ENCODE assay signal across 27 cellular contexts in the genomic region with DNA sequence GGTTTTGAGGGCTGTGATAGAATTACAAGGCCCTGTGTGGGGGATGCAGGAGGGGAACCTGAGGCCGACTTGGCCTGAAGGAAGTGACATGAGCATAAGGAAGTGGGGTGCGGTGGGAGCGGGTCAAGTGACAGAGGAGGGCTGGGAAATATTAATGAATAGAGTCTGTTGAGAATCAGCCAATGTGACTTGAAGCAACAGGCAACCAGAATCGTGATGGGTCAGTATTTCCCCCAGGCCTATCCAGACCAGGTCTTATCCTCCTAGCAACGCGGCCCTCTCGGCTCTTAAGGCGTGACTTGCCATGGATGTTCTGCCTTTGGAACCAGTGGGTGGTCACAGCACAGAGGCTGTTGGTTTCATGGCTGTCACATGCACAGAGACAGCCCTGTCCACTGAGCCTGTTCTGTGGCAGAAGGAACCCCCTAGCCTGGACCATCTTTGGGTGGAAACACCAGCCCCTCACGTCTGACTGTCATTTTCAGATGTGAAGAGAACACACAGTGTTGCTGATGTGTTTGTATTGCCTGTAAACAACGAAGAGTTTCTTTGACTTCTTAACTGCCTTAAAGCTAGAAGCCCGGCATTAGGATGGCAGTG.
"Had no signal": no experiment of that assay in that cellular context is flagged by ENCODE, and none has a peak within 500 bp of the region (broad histone marks: within the 10 kb centered on the region; RNA-seq: fewer than 3 reads in every experiment).

No MANE protein-coding gene starts in this region.

- H3K27ac ChIP-seq: adrenal gland, body of pancreas, epithelial cell of prostate, WERI-Rb-1 had no signal

- H3K9me3 ChIP-seq: adrenal gland, body of pancreas had no signal

- ATAC-seq: activated CD4-positive, CD25-positive, alpha-beta regulatory T cell treated with anti-CD3 and anti-CD28 coated beads, Interleukin-2, amount 50 U/mL, for 24 hours; activated naive CD8-positive, alpha-beta T cell treated with anti-CD3 and anti-CD28 coated beads, Interleukin-2, amount 50 U/mL, for 24 hours; body of pancreas; T-helper 17 cell had no signal

- H3K27me3 ChIP-seq: adrenal gland, body of pancreas had no signal

- H3K4me1 ChIP-seq: adrenal gland, body of pancreas had no signal

- H3K36me3 Mint-ChIP-seq: activated naive CD4-positive, alpha-beta T cell treated with anti-CD3 and anti-CD28 coated beads, Interleukin-2, amount 50 U/mL, for 24 hours; activated naive CD8-positive, alpha-beta T cell treated with anti-CD3 and anti-CD28 coated beads for 36 hours had no signal

- H3K4me3 ChIP-seq: adrenal gland, body of pancreas had no signal

- H3K4me3 Mint-ChIP-seq: activated B cell treated with CpG ODN at 0.5 μM for 24 hours; activated CD4-positive, alpha-beta memory T cell treated with anti-CD3 and anti-CD28 coated beads, Interleukin-2, amount 10 ng/mL, durations not matched to agents 7 days and 5 days; activated naive CD4-positive, alpha-beta T cell treated with anti-CD3 and anti-CD28 coated beads for 36 hours; activated naive CD4-positive, alpha-beta T cell treated with anti-CD3 and anti-CD28 coated beads, Interleukin-2, amount 50 U/mL, for 24 hours; activated naive CD8-positive, alpha-beta T cell treated with anti-CD3 and anti-CD28 coated beads for 36 hours; activated naive CD8-positive, alpha-beta T cell treated with anti-CD3 and anti-CD28 coated beads, Interleukin-2, amount 50 U/mL, for 24 hours; activated T-cell treated with anti-CD3 and anti-CD28 coated beads, Interleukin-2, amount 50 U/mL, for 24 hours; T-helper 17 cell; T-helper 2 cell treated with Interferon-gamma antibody and Interleukin-4, amounts not matched to agents 5 μg/mL and 100 μg/mL, for 36 hours had no signal

- H3K27me3 Mint-ChIP-seq: activated CD4-positive, alpha-beta memory T cell treated with anti-CD3 and anti-CD28 coated beads, Interleukin-2, amount 10 ng/mL, durations not matched to agents 7 days and 5 days had no signal

- H3K36me3 ChIP-seq: adrenal gland, WERI-Rb-1 had no signal

- DNase-seq: activated B cell treated with CpG ODN at 0.5 μM for 24 hours; activated CD4-positive, alpha-beta memory T cell treated with anti-CD3 and anti-CD28 coated beads, Interleukin-2, amount 10 ng/mL, durations not matched to agents 7 days and 5 days; activated CD4-positive, alpha-beta T cell treated with anti-CD3 and anti-CD28 coated beads for 48 hours; activated CD4-positive, alpha-beta T cell treated with anti-CD3 and anti-CD28 coated beads, Interleukin-2, amount 50 U/mL, for 4 hours; activated CD8-positive, alpha-beta memory T cell treated with anti-CD3 and anti-CD28 coated beads, Interleukin-2, amount 50 U/mL, for 48 hours; activated effector memory CD4-positive, alpha-beta T cell treated with anti-CD3 and anti-CD28 coated beads, Interleukin-2, amount 50 U/mL, for 16 hours; activated naive CD4-positive, alpha-beta T cell treated with anti-CD3 and anti-CD28 coated beads for 36 hours; activated naive CD8-positive, alpha-beta T cell treated with anti-CD3 and anti-CD28 coated beads for 36 hours; activated naive CD8-positive, alpha-beta T cell treated with anti-CD3 and anti-CD28 coated beads, Interleukin-2, amount 50 U/mL, for 24 hours; activated T-cell treated with anti-CD3 and anti-CD28 coated beads for 4 hours; activated T-cell treated with anti-CD3 and anti-CD28 coated beads, Interleukin-2, amount 50 U/mL, for 24 hours; amygdala; aorta; body of pancreas; caudate nucleus; effector CD8-positive, alpha-beta T cell; foreskin fibroblast; T-helper 1 cell; T-helper 17 cell; T1000; WERI-Rb-1 had no signal

- H3K9me3 Mint-ChIP-seq: activated B cell treated with CpG ODN at 0.5 μM for 24 hours; activated CD4-positive, alpha-beta memory T cell treated with anti-CD3 and anti-CD28 coated beads, Interleukin-2, amount 10 ng/mL, durations not matched to agents 7 days and 5 days; activated naive CD4-positive, alpha-beta T cell treated with anti-CD3 and anti-CD28 coated beads for 36 hours; activated naive CD4-positive, alpha-beta T cell treated with anti-CD3 and anti-CD28 coated beads, Interleukin-2, amount 50 U/mL, for 24 hours; activated naive CD8-positive, alpha-beta T cell treated with anti-CD3 and anti-CD28 coated beads for 36 hours; activated naive CD8-positive, alpha-beta T cell treated with anti-CD3 and anti-CD28 coated beads, Interleukin-2, amount 50 U/mL, for 24 hours; activated T-cell treated with anti-CD3 and anti-CD28 coated beads, Interleukin-2, amount 50 U/mL, for 24 hours; activated T-helper 2 cell treated with anti-CD3 and anti-CD28 coated beads, Interferon-gamma antibody, Interleukin-2, Interleukin-4, amounts not matched to agents 10 μg/mL and 5 μg/mL and 100 μg/mL, durations not matched to agents 14 hours and 24 hours and 36 hours; T-helper 2 cell treated with Interferon-gamma antibody and Interleukin-4, amounts not matched to agents 5 μg/mL and 100 μg/mL, for 36 hours had no signal

- H3K4me1 Mint-ChIP-seq: activated B cell treated with CpG ODN at 0.5 μM for 24 hours; activated CD4-positive, alpha-beta memory T cell treated with anti-CD3 and anti-CD28 coated beads, Interleukin-2, amount 10 ng/mL, durations not matched to agents 7 days and 5 days; activated naive CD4-positive, alpha-beta T cell treated with anti-CD3 and anti-CD28 coated beads, Interleukin-2, amount 50 U/mL, for 24 hours; activated naive CD8-positive, alpha-beta T cell treated with anti-CD3 and anti-CD28 coated beads for 36 hours; activated naive CD8-positive, alpha-beta T cell treated with anti-CD3 and anti-CD28 coated beads, Interleukin-2, amount 50 U/mL, for 24 hours had no signal

- H3K27ac Mint-ChIP-seq: activated B cell treated with CpG ODN at 0.5 μM for 24 hours; activated CD4-positive, alpha-beta memory T cell treated with anti-CD3 and anti-CD28 coated beads, Interleukin-2, amount 10 ng/mL, durations not matched to agents 7 days and 5 days; activated naive CD4-positive, alpha-beta T cell treated with anti-CD3 and anti-CD28 coated beads for 36 hours; activated naive CD4-positive, alpha-beta T cell treated with anti-CD3 and anti-CD28 coated beads, Interleukin-2, amount 50 U/mL, for 24 hours; activated naive CD8-positive, alpha-beta T cell treated with anti-CD3 and anti-CD28 coated beads for 36 hours; activated naive CD8-positive, alpha-beta T cell treated with anti-CD3 and anti-CD28 coated beads, Interleukin-2, amount 50 U/mL, for 24 hours; activated T-cell treated with anti-CD3 and anti-CD28 coated beads, Interleukin-2, amount 50 U/mL, for 24 hours; activated T-helper 2 cell treated with anti-CD3 and anti-CD28 coated beads, Interferon-gamma antibody, Interleukin-2, Interleukin-4, amounts not matched to agents 10 μg/mL and 5 μg/mL and 100 μg/mL, durations not matched to agents 14 hours and 24 hours and 36 hours; T-helper 17 cell; T-helper 2 cell treated with Interferon-gamma antibody and Interleukin-4, amounts not matched to agents 5 μg/mL and 100 μg/mL, for 36 hours had no signal
